ENCODE assay signal across 19 cellular contexts in the genomic region with DNA sequence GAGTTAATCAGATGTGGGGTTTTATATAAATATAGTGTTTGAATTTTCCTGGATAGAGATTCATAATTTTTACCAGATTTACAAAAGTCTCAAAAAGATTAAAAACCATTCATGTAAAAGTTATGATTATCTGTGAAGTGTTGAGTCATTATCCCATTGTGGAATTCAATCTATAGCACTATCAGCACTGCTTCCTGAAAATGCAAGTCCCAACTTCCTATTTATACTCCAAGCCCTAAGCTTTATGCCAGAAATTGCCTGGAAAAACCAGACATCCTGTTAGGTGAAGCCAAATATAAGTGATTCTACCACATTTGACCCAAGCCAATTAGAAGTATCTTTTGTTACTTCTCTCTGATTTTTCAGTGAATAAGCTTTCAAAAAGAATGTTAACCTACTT.
DNase-seq lines count a peak whose midpoint lies in the region; ATAC-seq and TF ChIP-seq lines count a peak whose summit lies in the region.
"Had no signal": no experiment of that assay in that cellular context is flagged by ENCODE, and none has a peak within 500 bp of the region (broad histone marks: within the 10 kb centered on the region; RNA-seq: fewer than 3 reads in every experiment).

No MANE protein-coding gene starts in this region.

- H3K27ac ChIP-seq in coronary artery (peak overlapping the region; percentile 68 to 85), muscle layer of colon (ENCODE audit: low read depth, low read length) (peak overlapping the region; percentile 81), thoracic aorta (peak overlapping the region; percentile 72 to 87)
- H3K27ac ChIP-seq: cardiac muscle cell, WERI-Rb-1 had no signal

- H3K27me3 ChIP-seq in muscle layer of colon (ENCODE audit: control insufficient read depth in 1 of 2, insufficient read depth in 2 of 2, low read length in 2 of 2) (no peaks in the 10 kb centered on the region), thoracic aorta (replicated peaks; ENCODE audit: insufficient read depth) (no peaks in the 10 kb centered on the region)
- H3K27me3 ChIP-seq: cardiac muscle cell had no signal

- TF ChIP-seq CTCF in coronary artery (IDR thresholded peaks at IDR 0.05) = no peak
- TF ChIP-seq CTCF in thoracic aorta (IDR thresholded peaks at IDR 0.05) = no peak

- H3K9me3 ChIP-seq in muscle layer of colon (ENCODE audit: low read length) (no peaks in the 10 kb centered on the region), thoracic aorta (no peaks in the 10 kb centered on the region)

- peaks cover 62% of the 10 kb centered on the region for H3K4me1 ChIP-seq in muscle layer of colon (ENCODE audit: insufficient read depth, low read length)
- H3K4me1 ChIP-seq in thoracic aorta (ENCODE audit: control insufficient read depth in 1 of 2, low read depth in 2 of 2) = peaks cover 52 to 92% of the 10 kb centered on the region in 2 donors

- no peak overlapping the region for H3K9ac ChIP-seq in muscle layer of colon (ENCODE audit: low read length)

- H3K4me3 ChIP-seq in coronary artery (no peak overlapping the region), muscle layer of colon (ENCODE audit: low read depth in 1 of 2, low read length in 2 of 2) (no peak overlapping the region), thoracic aorta (no peak overlapping the region)
- H3K4me3 ChIP-seq: cardiac muscle cell had no signal

- H3K36me3 ChIP-seq in muscle layer of colon (ENCODE audit: insufficient read depth, low read length) (peaks cover 27% of the 10 kb centered on the region), thoracic aorta (peaks cover 8% of the 10 kb centered on the region)

- DNase-seq in NCI-H226 (peak; percentile 37), coronary artery (ENCODE audit: low spot score) (no peak), thoracic aorta (ENCODE audit: low spot score) (no peak), germinal center (ENCODE audit: low spot score) (no peak)
- no peak for DNase-seq in stimulated activated CD4-positive, alpha-beta T cell treated with anti-CD3 and anti-CD28 coated beads, Interleukin-4, amount 100 ng/mL, for 1 hour
- DNase-seq: activated CD8-positive, alpha-beta T cell treated with anti-CD3 and anti-CD28 coated beads, Interleukin-2, amount 10 ng/mL, durations not matched to agents 7 days and 5 days; activated T-cell treated with anti-CD3 and anti-CD28 coated beads, Interleukin-2, amount 50 U/mL, for 48 hours; COR-L47; effector memory CD8-positive, alpha-beta T cell; HCEC 1CT; naive B cell; NCI-H1694 treated with DMSO at 0.1 percent for 48 hours; NCI-H446; SHP77; WERI-Rb-1 had no signal

- no peak for ATAC-seq in thoracic aorta (ENCODE audit: insufficient number of reproducible peaks, low FRiP score, low read depth)
- no peak for ATAC-seq in HG02981 (IDR thresholded peaks at IDR 0.05; ENCODE audit: unreplicated experiment)
- ATAC-seq: activated CD8-positive, alpha-beta T cell treated with anti-CD3 and anti-CD28 coated beads, Interleukin-2, amount 10 ng/mL, durations not matched to agents 7 days and 5 days; effector memory CD8-positive, alpha-beta T cell; left lobe of liver had no signal
